8 cellular contexts compared by ENCODE assay signal in the genomic region with DNA sequence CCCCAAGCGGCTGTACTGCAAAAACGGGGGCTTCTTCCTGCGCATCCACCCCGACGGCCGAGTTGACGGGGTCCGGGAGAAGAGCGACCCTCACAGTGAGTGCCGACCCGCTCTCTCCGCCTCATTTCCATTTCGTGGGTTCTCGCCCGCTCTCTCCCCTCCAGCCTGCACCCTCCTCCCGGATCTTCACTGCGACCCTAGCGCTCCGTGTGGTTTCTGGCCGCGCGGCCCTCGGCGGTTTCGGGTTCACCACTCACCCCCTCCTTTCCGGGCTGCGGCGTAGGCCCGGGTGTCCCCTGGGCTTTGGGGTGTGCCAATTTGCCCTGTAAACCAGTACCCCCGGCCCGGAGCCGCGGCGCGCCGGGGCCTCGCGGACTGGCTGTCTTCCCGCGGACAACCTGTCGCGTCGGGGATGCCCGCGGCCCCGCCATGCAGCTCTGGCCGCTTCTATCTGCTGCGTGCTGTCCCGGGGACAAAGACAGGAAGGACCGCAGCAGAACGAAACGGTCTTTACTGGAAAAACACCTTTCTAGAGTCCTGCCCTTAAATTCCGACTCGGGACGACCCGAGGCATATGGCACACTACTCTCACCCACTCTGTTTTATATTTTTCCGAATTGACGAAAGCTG. TPM values are rescaled to one million over a fixed set of nuclear protein-coding genes. Genes with fewer than 3 reads are reported as not detected.
DNase-seq lines count a peak whose midpoint lies in the region; ATAC-seq and TF ChIP-seq lines count a peak whose summit lies in the region.

No MANE protein-coding gene starts in this region.

- H3K4me2 ChIP-seq in fibroblast of lung (ENCODE audit: extremely low read depth, insufficient read depth, low read length) = peak overlapping the region; percentile 89

- H4K20me1 ChIP-seq in fibroblast of lung (ENCODE audit: control insufficient read depth, extremely low read depth, insufficient read depth, low read length) = no peaks in the 10 kb centered on the region

- peak overlapping the region; percentile 54 for H2AFZ ChIP-seq in fibroblast of lung (ENCODE audit: low read length)

- peaks cover 54% of the 10 kb centered on the region for H3K79me2 ChIP-seq in fibroblast of lung (ENCODE audit: control insufficient read depth, insufficient read depth, low read length)

- ATAC-seq in GM21825 (IDR thresholded peaks at IDR 0.05; ENCODE audit: unreplicated experiment) = peak; percentile 67
- ATAC-seq in naive thymus-derived CD4-positive, alpha-beta T cell = peak; percentile 47

- DNase-seq in NCI-H748 (lab: John Stamatoyannopoulos, UW; ENCODE audit: unreplicated experiment) (peak; percentile 56), NCI-H748 treated with DMSO at 0.1 percent for 48 hours (lab: John Stamatoyannopoulos, UW) (no peak), KG1 (lab: John Stamatoyannopoulos, UW) (peak; percentile 19), fibroblast of lung (ENCODE audit: low read depth in 2 of 2) (peak; percentile 40 to 49), uterus (peak; percentile 57 to 60)
- peak; percentile 77 for DNase-seq in activated CD8-positive, alpha-beta memory T cell treated with anti-CD3 and anti-CD28 coated beads, Interleukin-2, amount 50 U/mL, for 48 hours
- peak in 6 of 9 donors; percentile 2 to 64 (median 8) for DNase-seq in naive thymus-derived CD4-positive, alpha-beta T cell

- peaks cover 65 to 76% (median 75%) of the 10 kb centered on the region in 5 donors for H3K27me3 Mint-ChIP-seq in naive thymus-derived CD4-positive, alpha-beta T cell

- peak overlapping the region; percentile 74 to 86 (median 84) for H3K4me3 Mint-ChIP-seq in naive thymus-derived CD4-positive, alpha-beta T cell

- TF ChIP-seq CTCF in fibroblast of lung (conservative IDR thresholded peaks at IDR 0.05 in 1 of 2, IDR thresholded peaks at IDR 0.05 in 1 of 2; ENCODE audit: low read depth in 1 of 2, low read length in 2 of 2) (peak; percentile 17 to 20), uterus (IDR thresholded peaks at IDR 0.05) (peak in 2 of 4 experiments; percentile 47 to 50)

- peak overlapping the region in 1 of 9 donors; percentile 65 for H3K27ac Mint-ChIP-seq in naive thymus-derived CD4-positive, alpha-beta T cell

- peaks cover 0 to 11% (median 0%) of the 10 kb centered on the region in 5 donors for H3K36me3 Mint-ChIP-seq in naive thymus-derived CD4-positive, alpha-beta T cell

- no peak for TF ChIP-seq POLR2A in uterus (IDR thresholded peaks at IDR 0.05)

- H3K27ac ChIP-seq in fibroblast of lung (ENCODE audit: insufficient read depth, low read length) (peak overlapping the region; percentile 88), uterus (peak overlapping the region; percentile 98)
- no peak overlapping the region for H3K27ac ChIP-seq in naive thymus-derived CD4-positive, alpha-beta T cell (ENCODE audit: low read depth, low read length)

- no peaks in the 10 kb centered on the region for H3K9me3 ChIP-seq in fibroblast of lung (ENCODE audit: control insufficient read depth, insufficient read depth, low read depth, low read length)
- H3K9me3 ChIP-seq in naive thymus-derived CD4-positive, alpha-beta T cell (ENCODE audit: control insufficient read depth in 2 of 3, low read length in 3 of 3) = no peaks in the 10 kb centered on the region
- no peaks in the 10 kb centered on the region for H3K9me3 ChIP-seq in uterus

- H3K4me3 ChIP-seq in fibroblast of lung (replicated peaks in 1 of 4; ENCODE audit: control extremely low read depth in 1 of 4, insufficient read depth in 1 of 4, low read depth in 3 of 4, low read length in 4 of 4) (peak overlapping the region; percentile 85 to 92 (median 86)), uterus (peak overlapping the region; percentile 83 to 92)
- peak overlapping the region; percentile 44 for H3K4me3 ChIP-seq in naive thymus-derived CD4-positive, alpha-beta T cell (ENCODE audit: low read length)

- intact Hi-C loops in naive thymus-derived CD4-positive, alpha-beta T cell (cut with micrococcal nuclease) = loop anchor here (5.0 to 10.0 kb wide), 2 partner anchors 95 to 223 kb away; a partner anchor contains a TSS
- intact Hi-C loops in uterus (cut with DNase I; ENCODE audit: low total_unique reads) = no loop called here

- peak overlapping the region; percentile 84 for H3K9ac ChIP-seq in fibroblast of lung (ENCODE audit: insufficient read depth, low read length)

- H3K9me3 Mint-ChIP-seq in naive thymus-derived CD4-positive, alpha-beta T cell = peaks cover 0 to 11% (median 3%) of the 10 kb centered on the region in 11 donors

- CTCF ChIA-PET in naive thymus-derived CD4-positive, alpha-beta T cell (lab: Charles Lee) = interaction anchor here (0.7 kb wide), 1 partner anchor 12 kb away, joined by 3 read pairs; no protein-coding TSS in a partner anchor

- POLR2A ChIA-PET in naive thymus-derived CD4-positive, alpha-beta T cell (lab: Charles Lee) = no interaction called here

- H3K27me3 ChIP-seq in fibroblast of lung (ENCODE audit: control insufficient read depth, insufficient read depth, low read length) (no peaks in the 10 kb centered on the region), uterus (no peaks in the 10 kb centered on the region)
- H3K27me3 ChIP-seq in naive thymus-derived CD4-positive, alpha-beta T cell (ENCODE audit: control insufficient read depth in 2 of 2, insufficient read depth in 2 of 2, low read length in 2 of 2) = peaks cover 10 to 16% of the 10 kb centered on the region in 2 donors

- H3K36me3 ChIP-seq in fibroblast of lung (ENCODE audit: control insufficient read depth, insufficient read depth, low read length) (no peaks in the 10 kb centered on the region), uterus (no peaks in the 10 kb centered on the region)
- no peaks in the 10 kb centered on the region for H3K36me3 ChIP-seq in naive thymus-derived CD4-positive, alpha-beta T cell (ENCODE audit: control insufficient read depth in 2 of 3, insufficient read depth in 3 of 3, low read length in 3 of 3)

- H3K4me1 Mint-ChIP-seq in naive thymus-derived CD4-positive, alpha-beta T cell = peaks cover 7 to 22% (median 11%) of the 10 kb centered on the region in 7 donors

- H3K4me1 ChIP-seq in fibroblast of lung (ENCODE audit: control insufficient read depth, extremely low read depth, insufficient read depth, low read length) = peaks cover 6% of the 10 kb centered on the region
- peaks cover 5 to 8% of the 10 kb centered on the region in 2 donors for H3K4me1 ChIP-seq in naive thymus-derived CD4-positive, alpha-beta T cell (ENCODE audit: control insufficient read depth in 2 of 2, insufficient read depth in 2 of 2, low read length in 2 of 2)
- peaks cover 0 to 4% of the 10 kb centered on the region in 2 donors for H3K4me1 ChIP-seq in uterus

RNA-seq across cellular contexts. Expression of a gene that starts 0.7 kb away (rescaled TPM):
- total RNA-seq in fibroblast of lung (57.8 and 98.3 TPM in 2 replicates), uterus (10 to 100 TPM in 3 of 4 donors, 1 to 10 TPM in 1; 5.1 to 57.9 (median 33.5) TPM)
- polyA plus RNA-seq in fibroblast of lung = 35.2 and 38.5 TPM in 2 replicates
- 25.3 and 28.2 TPM in 2 replicates for polyA plus RNA-seq in fibroblast of lung (2012)
- polyA minus RNA-seq in fibroblast of lung (ENCODE audit: low replicate concordance) = 10.8 and 11.3 TPM in 2 replicates
- under 1 TPM in 1 of 5 experiments, not detected in 4; 0.51 TPM for total RNA-seq in naive thymus-derived CD4-positive, alpha-beta T cell
- polyA plus RNA-seq in naive thymus-derived CD4-positive, alpha-beta T cell = not detected

Comparison
In these comparisons a context has a peak if more than half of its experiments do, and no peak if none do; other contexts are left out.
1. RNA of a gene that starts 0.7 kb away (total RNA-seq): 57.8 to 98.3 TPM in fibroblast of lung and 5.1 to 57.9 TPM in uterus; 0.51 TPM in naive thymus-derived CD4-positive, alpha-beta T cell; every median in the first group is over 4 times any median in the second.
2. Peak in every context shown above with its lines, with median percentiles within 50 percentile points of each other: H3K4me3 ChIP-seq.